ENCODE assay signal across 14 cellular contexts in genomic region chr15:73746288-73746687, GRCh38. TPM values are rescaled to one million over a fixed set of nuclear protein-coding genes. Genes with fewer than 3 reads are reported as not detected.
DNase-seq lines count a peak whose midpoint lies in the region; ATAC-seq and TF ChIP-seq lines count a peak whose summit lies in the region.
"Had no signal": no experiment of that assay in that cellular context is flagged by ENCODE, and none has a peak within 500 bp of the region (broad histone marks: within the 10 kb centered on the region; RNA-seq: fewer than 3 reads in every experiment).

No MANE protein-coding gene starts in this region.

- no peak for TF ChIP-seq CTCF in left ventricle myocardium inferior (IDR thresholded peaks at IDR 0.05; ENCODE audit: borderline replicate concordance)
- no peak for TF ChIP-seq CTCF in nephron progenitor cell (IDR thresholded peaks at IDR 0.05)

- H3K36me3 ChIP-seq in left ventricle myocardium inferior: no peaks in the 10 kb centered on the region
- H3K36me3 ChIP-seq: BE2C had no signal

- H3K4me3 Mint-ChIP-seq in nephron progenitor cell: no peak overlapping the region
- H3K4me3 Mint-ChIP-seq: CD4-positive, alpha-beta memory T cell; GM23338; H9 had no signal

- H3K27ac Mint-ChIP-seq in nephron progenitor cell: peak overlapping the region; percentile 47
- H3K27ac Mint-ChIP-seq: CD4-positive, alpha-beta memory T cell; GM23338; H9 had no signal

- intact Hi-C loops in left ventricle myocardium inferior (cut with micrococcal nuclease) (no loop called here), Right ventricle myocardium superior (cut with DNase I) (no loop called here)

- peaks cover 12% of the 10 kb centered on the region for H3K27me3 ChIP-seq in left ventricle myocardium inferior (ENCODE audit: low read depth)

- no peaks in the 10 kb centered on the region for H3K9me3 Mint-ChIP-seq in nephron progenitor cell
- H3K9me3 Mint-ChIP-seq: CD4-positive, alpha-beta memory T cell; GM23338; H9 had no signal

- H3K4me1 Mint-ChIP-seq in nephron progenitor cell: peaks cover 74% of the 10 kb centered on the region
- H3K4me1 Mint-ChIP-seq: CD4-positive, alpha-beta memory T cell had no signal

- no peaks in the 10 kb centered on the region for H3K36me3 Mint-ChIP-seq in nephron progenitor cell (ENCODE audit: low read depth)
- H3K36me3 Mint-ChIP-seq: CD4-positive, alpha-beta memory T cell had no signal

- H3K4me3 ChIP-seq in left ventricle myocardium inferior: no peak overlapping the region
- H3K4me3 ChIP-seq: GM23338 had no signal

- DNase-seq in left ventricle myocardium inferior: no peak
- DNase-seq in Right ventricle myocardium superior: no peak
- DNase-seq in dermis blood vessel endothelial cell: peak; percentile 4
- DNase-seq in nephron progenitor cell: no peak
- no peak for DNase-seq in NCI-H345 (lab: John Stamatoyannopoulos, UW)
- no peak for DNase-seq in iPS-NIHi11 (ENCODE audit: low spot score)
- DNase-seq: BE2C; CD4-positive, alpha-beta memory T cell; DMS153; DMS79 treated with DMSO at 0.1 percent for 48 hours; H9 had no signal

- H3K27ac ChIP-seq in left ventricle myocardium inferior (replicated peaks): peak overlapping the region; percentile 30
- H3K27ac ChIP-seq: C4-2B had no signal

- peaks cover 16% of the 10 kb centered on the region for H3K27me3 Mint-ChIP-seq in nephron progenitor cell (ENCODE audit: low read depth, poor library complexity)

- no peaks in the 10 kb centered on the region for H3K9me3 ChIP-seq in left ventricle myocardium inferior (replicated peaks)
- H3K9me3 ChIP-seq: BE2C had no signal

- ATAC-seq in Right ventricle myocardium superior (ENCODE audit: poor library complexity): no peak
- no peak for ATAC-seq in HG03442 (IDR thresholded peaks at IDR 0.05; ENCODE audit: unreplicated experiment)
- ATAC-seq: GM23338 had no signal

- peaks cover 54% of the 10 kb centered on the region for H3K4me1 ChIP-seq in left ventricle myocardium inferior
- H3K4me1 ChIP-seq: BE2C had no signal

RNA-seq across cellular contexts. Expression of gene INSYN1, which starts 6.9 kb away (rescaled TPM):
- total RNA-seq in left ventricle myocardium inferior: 121 TPM
- 155 TPM for total RNA-seq in Right ventricle myocardium superior
- not detected in 2 replicates for total RNA-seq in dermis blood vessel endothelial cell
- total RNA-seq: CD4-positive, alpha-beta memory T cell had no signal

Comparison
In these comparisons a context has a peak if more than half of its experiments do, and no peak if none do; other contexts are left out.
1. RNA of gene INSYN1, which starts 6.9 kb away (total RNA-seq): 155 TPM in Right ventricle myocardium superior (single experiment) and 121 TPM in left ventricle myocardium inferior (single experiment); not detected in dermis blood vessel endothelial cell; every median in the first group is over 100 times any median in the second.